In the genomic region with DNA sequence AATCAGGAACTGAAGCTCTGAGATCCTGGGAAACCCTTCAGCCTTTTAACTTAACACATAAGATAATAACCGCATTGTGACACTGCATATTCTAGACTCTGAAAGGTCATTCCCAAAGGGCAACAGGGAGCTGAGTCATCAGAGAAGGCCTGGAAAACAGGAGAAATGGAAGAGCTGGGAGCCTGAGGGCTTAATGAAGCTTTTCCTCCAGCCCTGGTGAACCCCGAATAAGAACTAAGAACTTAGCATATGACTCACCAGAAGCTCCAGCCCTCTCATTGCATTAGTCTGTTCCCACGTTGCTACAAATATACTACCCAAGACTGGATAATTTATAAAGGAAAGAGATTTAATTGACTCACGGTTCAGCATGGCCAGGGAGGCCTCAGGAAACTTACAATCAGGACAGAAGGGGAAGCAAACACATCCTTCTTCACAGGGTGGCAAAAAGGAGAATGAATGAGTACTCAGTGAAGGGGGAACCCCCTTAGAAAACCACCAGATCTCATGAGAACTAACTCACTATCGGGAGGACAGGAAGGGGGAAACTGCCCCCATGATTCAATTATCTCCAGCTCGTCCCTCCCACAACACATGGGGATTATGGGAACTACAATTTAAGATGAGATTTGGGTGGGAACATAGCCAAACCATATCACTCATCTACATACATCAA, we compare ENCODE assay signal across 10 cellular contexts.
DNase-seq lines count a peak whose midpoint lies in the region; ATAC-seq and TF ChIP-seq lines count a peak whose summit lies in the region.
"Had no signal": no experiment of that assay in that cellular context is flagged by ENCODE, and none has a peak within 500 bp of the region (broad histone marks: within the 10 kb centered on the region; RNA-seq: fewer than 3 reads in every experiment).

No MANE protein-coding gene starts in this region.

- no peaks in the 10 kb centered on the region for H3K9me3 Mint-ChIP-seq in Calu3 (ENCODE audit: low read depth, unreplicated experiment)

- BruUV-seq in A673 (replicated peaks; lab: Mats Ljungman, UMichigan): TSS peak; percentile 60
- BruUV-seq in Calu3 (replicated peaks; lab: Mats Ljungman, UMichigan): no TSS peak

- H3K27me3 ChIP-seq in A673 (replicated peaks; ENCODE audit: insufficient read depth, low read depth, low read length, poor library complexity): no peaks in the 10 kb centered on the region
- H3K27me3 ChIP-seq: BLaER1 treated with 17β-estradiol and CSF1 and Interleukin-3, amounts not matched to agents 10 nM and 100 nM had no signal

- no peak overlapping the region for H3K4me3 Mint-ChIP-seq in Calu3 (ENCODE audit: low read depth, unreplicated experiment)

- intact Hi-C loops in A673 (cut with micrococcal nuclease; ENCODE audit: unreplicated experiment) (no loop called here), Calu3 (cut with micrococcal nuclease; ENCODE audit: unreplicated experiment) (no loop called here)

- H3K9me3 ChIP-seq in A673 (ENCODE audit: low read depth, low read length, poor library complexity, severe bottlenecking): no peaks in the 10 kb centered on the region

- ATAC-seq in GM19351 (IDR thresholded peaks at IDR 0.05; ENCODE audit: unreplicated experiment) (peak; percentile 73), HG02571 (IDR thresholded peaks at IDR 0.05; ENCODE audit: unreplicated experiment) (no peak)

- DNase-seq in A673 (ENCODE audit: low spot score) (peak; percentile 56), M059J (ENCODE audit: low read depth) (peak; percentile 100), epithelial cell of proximal tubule (ENCODE audit: low read depth) (peak; percentile 59), NCI-H146 (lab: John Stamatoyannopoulos, UW) (no peak), Calu3 (no peak)
- DNase-seq in effector CD4-positive, alpha-beta T cell: no peak

- TF ChIP-seq CTCF in A673 (conservative IDR thresholded peaks at IDR 0.05; ENCODE audit: low read depth, low read length): no peak
- TF ChIP-seq CTCF in epithelial cell of proximal tubule (conservative IDR thresholded peaks at IDR 0.05; ENCODE audit: low read depth, low read length): no peak
- TF ChIP-seq CTCF in Calu3 (IDR thresholded peaks at IDR 0.05; ENCODE audit: unreplicated experiment): no peak

- H3K4me1 Mint-ChIP-seq in Calu3 (ENCODE audit: low read depth, unreplicated experiment): no peaks in the 10 kb centered on the region

- H3K36me3 Mint-ChIP-seq in Calu3 (ENCODE audit: insufficient read depth, unreplicated experiment): no peaks in the 10 kb centered on the region

- no peaks in the 10 kb centered on the region for H3K27me3 Mint-ChIP-seq in Calu3 (ENCODE audit: unreplicated experiment)

- H3K4me3 ChIP-seq in A673 (ENCODE audit: low read depth, low read length, poor library complexity, severe bottlenecking) (no peak overlapping the region), epithelial cell of proximal tubule (ENCODE audit: low read depth, low read length) (no peak overlapping the region)

- H3K4me1 ChIP-seq in A673 (ENCODE audit: insufficient read depth, low read length, poor library complexity, severe bottlenecking): peaks cover 3% of the 10 kb centered on the region

- no peaks in the 10 kb centered on the region for H3K36me3 ChIP-seq in A673 (ENCODE audit: insufficient read depth, low read length, poor library complexity, severe bottlenecking)
- H3K36me3 ChIP-seq: BLaER1 treated with 17β-estradiol and CSF1 and Interleukin-3, amounts not matched to agents 10 nM and 100 nM had no signal

- POLR2A ChIA-PET in A673 (lab: Charles Lee; ENCODE audit: low non-redundant PET): no interaction called here

- no peak overlapping the region for H3K27ac ChIP-seq in A673 (ENCODE audit: low read depth, low read length, poor library complexity, severe bottlenecking)
- H3K27ac ChIP-seq: KMS-11 had no signal

- H3K27ac Mint-ChIP-seq in Calu3 (ENCODE audit: unreplicated experiment): no peak overlapping the region

- CTCF ChIA-PET in A673 (lab: Charles Lee) (no interaction called here), Calu3 (lab: Charles Lee) (no interaction called here)

Comparison
In these comparisons a context has a peak if more than half of its experiments do, and no peak if none do; other contexts are left out.
1. DNase-seq: peak in A673 (single experiment), M059J (single experiment) and epithelial cell of proximal tubule (single experiment); none in effector CD4-positive, alpha-beta T cell (single experiment), NCI-H146 (single experiment) and Calu3 (single experiment).